In genomic region chr10:88060762-88061161, GRCh38 we compare ENCODE assay signal across 15 cellular contexts.
A peak's percentile ranks its signal among the peaks of the same experiment; 100 is the strongest.
DNase-seq lines count a peak whose midpoint lies in the region; ATAC-seq and TF ChIP-seq lines count a peak whose summit lies in the region.
"Had no signal": no experiment of that assay in that cellular context is flagged by ENCODE, and none has a peak within 500 bp of the region (broad histone marks: within the 10 kb centered on the region; RNA-seq: fewer than 3 reads in every experiment).

No MANE protein-coding gene starts in this region.

- no peak for TF ChIP-seq CTCF in WTC11 (IDR thresholded peaks at IDR 0.05)

- no peak for ATAC-seq in activated T-cell treated with anti-CD3 and anti-CD28 coated beads, Interleukin-2, amount 50 U/mL, for 72 hours (replicated peaks in 1 of 2)
- ATAC-seq in central memory CD8-positive, alpha-beta T cell (replicated peaks; ENCODE audit: extremely low read depth, poor library complexity, severe bottlenecking) = no peak
- ATAC-seq in natural killer cell treated with Interleukin-12 subunit alpha and Interleukin-12 subunit beta and Interleukin-15 and Interleukin-18, amount 100 ng/mL, for 72 hours = peak; percentile 61 to 62
- peak; percentile 27 for ATAC-seq in stimulated activated naive CD8-positive, alpha-beta T cell treated with anti-CD3 and anti-CD28 coated beads, Interleukin-15, amount 100 ng/mL, for 72 hours
- no peak for ATAC-seq in WTC11

- no peak overlapping the region for H3K4me3 Mint-ChIP-seq in activated T-cell treated with anti-CD3 and anti-CD28 coated beads, Interleukin-2, amount 50 U/mL, for 72 hours
- H3K4me3 Mint-ChIP-seq in central memory CD8-positive, alpha-beta T cell = no peak overlapping the region
- H3K4me3 Mint-ChIP-seq in natural killer cell treated with Interleukin-12 subunit alpha and Interleukin-12 subunit beta and Interleukin-15 and Interleukin-18, amount 100 ng/mL, for 72 hours = peak overlapping the region; percentile 23
- no peak overlapping the region for H3K4me3 Mint-ChIP-seq in stimulated activated naive CD8-positive, alpha-beta T cell treated with anti-CD3 and anti-CD28 coated beads, Interleukin-15, amount 100 ng/mL, for 72 hours
- H3K4me3 Mint-ChIP-seq in WTC11 = no peak overlapping the region

- peak; percentile 10 to 16 for DNase-seq in activated T-cell treated with anti-CD3 and anti-CD28 coated beads, Interleukin-2, amount 50 U/mL, for 72 hours
- DNase-seq in activated T-cell treated with anti-CD3 and anti-CD28 coated beads for 4 hours = no peak
- DNase-seq in central memory CD8-positive, alpha-beta T cell (ENCODE audit: low spot score in 2 of 2) = no peak
- no peak for DNase-seq in natural killer cell treated with Interleukin-12 subunit alpha and Interleukin-12 subunit beta and Interleukin-15 and Interleukin-18, amount 100 ng/mL, for 72 hours (ENCODE audit: low spot score)
- DNase-seq in stimulated activated naive CD8-positive, alpha-beta T cell treated with anti-CD3 and anti-CD28 coated beads, Interleukin-15, amount 100 ng/mL, for 72 hours = peak in 1 of 2 donors; percentile 12
- no peak for DNase-seq in WTC11 (ENCODE audit: low spot score)
- DNase-seq in NK-92 (lab: John Stamatoyannopoulos, UW; ENCODE audit: unreplicated experiment) = no peak
- no peak for DNase-seq in NCI-H187 treated with DMSO at 0.1 percent for 48 hours (lab: John Stamatoyannopoulos, UW)
- DNase-seq: GM23248, Kasumi-1, NCI-H1417, NCI-H2029, NCI-H510A, Peyer's patch, SHP77 had no signal

- no peak overlapping the region for H3K27ac Mint-ChIP-seq in activated T-cell treated with anti-CD3 and anti-CD28 coated beads, Interleukin-2, amount 50 U/mL, for 72 hours
- H3K27ac Mint-ChIP-seq in central memory CD8-positive, alpha-beta T cell (ENCODE audit: low read depth) = peak overlapping the region; percentile 29
- H3K27ac Mint-ChIP-seq in natural killer cell treated with Interleukin-12 subunit alpha and Interleukin-12 subunit beta and Interleukin-15 and Interleukin-18, amount 100 ng/mL, for 72 hours = peak overlapping the region; percentile 11 to 27
- no peak overlapping the region for H3K27ac Mint-ChIP-seq in stimulated activated naive CD8-positive, alpha-beta T cell treated with anti-CD3 and anti-CD28 coated beads, Interleukin-15, amount 100 ng/mL, for 72 hours
- H3K27ac Mint-ChIP-seq in WTC11 = no peak overlapping the region

- POLR2A ChIA-PET in WTC11 (lab: Charles Lee) = no interaction called here

- CTCF ChIA-PET in WTC11 (lab: Charles Lee) = no interaction called here

- peaks cover 0 to 5% of the 10 kb centered on the region in 2 donors for H3K9me3 Mint-ChIP-seq in activated T-cell treated with anti-CD3 and anti-CD28 coated beads, Interleukin-2, amount 50 U/mL, for 72 hours
- peaks cover 8% of the 10 kb centered on the region for H3K9me3 Mint-ChIP-seq in central memory CD8-positive, alpha-beta T cell
- H3K9me3 Mint-ChIP-seq in natural killer cell treated with Interleukin-12 subunit alpha and Interleukin-12 subunit beta and Interleukin-15 and Interleukin-18, amount 100 ng/mL, for 72 hours = peaks cover 6% of the 10 kb centered on the region
- peaks cover 8 to 10% of the 10 kb centered on the region in 2 donors for H3K9me3 Mint-ChIP-seq in stimulated activated naive CD8-positive, alpha-beta T cell treated with anti-CD3 and anti-CD28 coated beads, Interleukin-15, amount 100 ng/mL, for 72 hours
- H3K9me3 Mint-ChIP-seq in WTC11 = peaks cover 9% of the 10 kb centered on the region; the same call in 1 of the 2 replicates

- peaks cover 33% of the 10 kb centered on the region for H3K4me1 Mint-ChIP-seq in activated T-cell treated with anti-CD3 and anti-CD28 coated beads, Interleukin-2, amount 50 U/mL, for 72 hours (ENCODE audit: low read depth)
- H3K4me1 Mint-ChIP-seq in central memory CD8-positive, alpha-beta T cell = peaks cover 26% of the 10 kb centered on the region
- peaks cover 35 to 40% of the 10 kb centered on the region in 2 donors for H3K4me1 Mint-ChIP-seq in natural killer cell treated with Interleukin-12 subunit alpha and Interleukin-12 subunit beta and Interleukin-15 and Interleukin-18, amount 100 ng/mL, for 72 hours (ENCODE audit: low read depth in 2 of 2)
- H3K4me1 Mint-ChIP-seq in stimulated activated naive CD8-positive, alpha-beta T cell treated with anti-CD3 and anti-CD28 coated beads, Interleukin-15, amount 100 ng/mL, for 72 hours = peaks cover 42% of the 10 kb centered on the region
- H3K4me1 Mint-ChIP-seq in WTC11 = peaks cover 11% of the 10 kb centered on the region

- H3K27me3 Mint-ChIP-seq in activated T-cell treated with anti-CD3 and anti-CD28 coated beads, Interleukin-2, amount 50 U/mL, for 72 hours (ENCODE audit: low read depth) = peaks cover 21% of the 10 kb centered on the region
- H3K27me3 Mint-ChIP-seq in central memory CD8-positive, alpha-beta T cell = no peaks in the 10 kb centered on the region
- peaks cover 0 to 3% of the 10 kb centered on the region in 2 donors for H3K27me3 Mint-ChIP-seq in natural killer cell treated with Interleukin-12 subunit alpha and Interleukin-12 subunit beta and Interleukin-15 and Interleukin-18, amount 100 ng/mL, for 72 hours
- H3K27me3 Mint-ChIP-seq in stimulated activated naive CD8-positive, alpha-beta T cell treated with anti-CD3 and anti-CD28 coated beads, Interleukin-15, amount 100 ng/mL, for 72 hours = no peaks in the 10 kb centered on the region
- H3K27me3 Mint-ChIP-seq in WTC11 (ENCODE audit: low read depth) = no peaks in the 10 kb centered on the region; the same call in 1 of the 2 replicates

- H3K36me3 Mint-ChIP-seq in activated T-cell treated with anti-CD3 and anti-CD28 coated beads, Interleukin-2, amount 50 U/mL, for 72 hours (ENCODE audit: insufficient read depth in 2 of 2) = peaks cover 4 to 5% of the 10 kb centered on the region in 2 donors
- H3K36me3 Mint-ChIP-seq in central memory CD8-positive, alpha-beta T cell (ENCODE audit: insufficient read depth) = peaks cover 3% of the 10 kb centered on the region
- no peaks in the 10 kb centered on the region for H3K36me3 Mint-ChIP-seq in natural killer cell treated with Interleukin-12 subunit alpha and Interleukin-12 subunit beta and Interleukin-15 and Interleukin-18, amount 100 ng/mL, for 72 hours
- no peaks in the 10 kb centered on the region for H3K36me3 Mint-ChIP-seq in WTC11

TF ChIP-seq in WTC11, 78 proteins besides CTCF, POLR2A, EP300 and RAD21 (continues in another document):
- no peak for TF ChIP-seq ATF3 (CRISPR knock-in tag; conservative IDR thresholded peaks at IDR 0.05)
- TF ChIP-seq AFF4 (CRISPR knock-in tag; IDR thresholded peaks at IDR 0.05; ENCODE audit: borderline replicate concordance) = no peak
- TF ChIP-seq GRHL2 (CRISPR knock-in tag; IDR thresholded peaks at IDR 0.05; ENCODE audit: insufficient replicate concordance, severe bottlenecking) = no peak
- no peak for TF ChIP-seq IRF1 (CRISPR knock-in tag; IDR thresholded peaks at IDR 0.05)

Comparison
In these comparisons a context has a peak if more than half of its experiments do, and no peak if none do; other contexts are left out.
1. DNase-seq: peak in activated T-cell treated with anti-CD3 and anti-CD28 coated beads, Interleukin-2, amount 50 U/mL, for 72 hours (2 of 2); none in activated T-cell treated with anti-CD3 and anti-CD28 coated beads for 4 hours (single experiment), central memory CD8-positive, alpha-beta T cell (0 of 2), natural killer cell treated with Interleukin-12 subunit alpha and Interleukin-12 subunit beta and Interleukin-15 and Interleukin-18, amount 100 ng/mL, for 72 hours (single experiment), WTC11 (single experiment), NK-92 (single experiment) and NCI-H187 treated with DMSO at 0.1 percent for 48 hours (single experiment).
2. ATAC-seq: peak in natural killer cell treated with Interleukin-12 subunit alpha and Interleukin-12 subunit beta and Interleukin-15 and Interleukin-18, amount 100 ng/mL, for 72 hours (2 of 2) and stimulated activated naive CD8-positive, alpha-beta T cell treated with anti-CD3 and anti-CD28 coated beads, Interleukin-15, amount 100 ng/mL, for 72 hours (single experiment); none in activated T-cell treated with anti-CD3 and anti-CD28 coated beads, Interleukin-2, amount 50 U/mL, for 72 hours (0 of 2), central memory CD8-positive, alpha-beta T cell (single experiment) and WTC11 (single experiment).
3. H3K27ac Mint-ChIP-seq: peak in central memory CD8-positive, alpha-beta T cell (single experiment) and natural killer cell treated with Interleukin-12 subunit alpha and Interleukin-12 subunit beta and Interleukin-15 and Interleukin-18, amount 100 ng/mL, for 72 hours (2 of 2); none in activated T-cell treated with anti-CD3 and anti-CD28 coated beads, Interleukin-2, amount 50 U/mL, for 72 hours (single experiment), stimulated activated naive CD8-positive, alpha-beta T cell treated with anti-CD3 and anti-CD28 coated beads, Interleukin-15, amount 100 ng/mL, for 72 hours (0 of 2) and WTC11 (single experiment).